Comparison of ENCODE assay signal across 9 cellular contexts in genomic region chr1:181179980-181180964, GRCh38.
DNase-seq lines count a peak whose midpoint lies in the region; ATAC-seq, FAIRE-seq and TF ChIP-seq lines count a peak whose summit lies in the region.
"Had no signal": no experiment of that assay in that cellular context is flagged by ENCODE, and none has a peak within 500 bp of the region (broad histone marks: within the 10 kb centered on the region; RNA-seq: fewer than 3 reads in every experiment).

No MANE protein-coding gene starts in this region.

- H3K4me1 Mint-ChIP-seq in astrocyte (ENCODE audit: low read depth, unreplicated experiment) = peaks cover 14% of the 10 kb centered on the region
- H3K4me1 Mint-ChIP-seq in stimulated activated effector memory CD8-positive, alpha-beta T cell treated with anti-CD3 and anti-CD28 coated beads, Interleukin-12 subunit alpha, Interleukin-12 subunit beta, amount 100 ng/mL, for 72 hours = peaks cover 9% of the 10 kb centered on the region

- peaks cover 5% of the 10 kb centered on the region; the same call in 1 of the 2 replicates for H3K27me3 ChIP-seq in SK-N-SH (ENCODE audit: insufficient read depth)
- peaks cover 9% of the 10 kb centered on the region for H3K27me3 ChIP-seq in astrocyte (ENCODE audit: insufficient read depth, low read length)

- H3K79me2 ChIP-seq in SK-N-SH (ENCODE audit: insufficient read depth) (no peaks in the 10 kb centered on the region), astrocyte (ENCODE audit: insufficient read depth, low read length) (no peaks in the 10 kb centered on the region)

- TF ChIP-seq RAD21 in SK-N-SH (IDR thresholded peaks at IDR 0.05; ENCODE audit: low read length) = no peak

- H3K36me3 ChIP-seq in SK-N-SH (replicated peaks in 1 of 2; ENCODE audit: control insufficient read depth in 1 of 2, insufficient read depth in 2 of 2, low read length in 1 of 2) (no peaks in the 10 kb centered on the region), astrocyte (ENCODE audit: insufficient read depth, low read length) (no peaks in the 10 kb centered on the region)
- H3K36me3 ChIP-seq: neutrophil had no signal

- no peaks in the 10 kb centered on the region for H3K9me2 ChIP-seq in SK-N-SH

- no peak overlapping the region for H3K9ac ChIP-seq in SK-N-SH
- no peak overlapping the region for H3K9ac ChIP-seq in astrocyte (ENCODE audit: low read length)

- H3K4me2 ChIP-seq in SK-N-SH = no peak overlapping the region
- H3K4me2 ChIP-seq in astrocyte (ENCODE audit: low read length) = peak overlapping the region; percentile 39

- WGBS in SK-N-SH (ENCODE audit: low lambda C conversion rate) = 83% methylated on average over 15 of the region's 15 CpGs

- POLR2A ChIA-PET in SK-N-SH (lab: Yijun Ruan, JAX) = no interaction called here

- H4K20me1 ChIP-seq in SK-N-SH (ENCODE audit: insufficient read depth) = no peaks in the 10 kb centered on the region
- H4K20me1 ChIP-seq in astrocyte (ENCODE audit: insufficient read depth, low read length) = no peaks in the 10 kb centered on the region

- TF ChIP-seq CTCF in SK-N-SH (IDR thresholded peaks at IDR 0.05) (no peak), astrocyte (IDR thresholded peaks at IDR 0.05; ENCODE audit: insufficient read depth, low read depth, low read length) (no peak)

- no peaks in the 10 kb centered on the region for H3K36me3 Mint-ChIP-seq in astrocyte (ENCODE audit: low read depth, unreplicated experiment)
- H3K36me3 Mint-ChIP-seq in stimulated activated effector memory CD8-positive, alpha-beta T cell treated with anti-CD3 and anti-CD28 coated beads, Interleukin-12 subunit alpha, Interleukin-12 subunit beta, amount 100 ng/mL, for 72 hours = no peaks in the 10 kb centered on the region

- H3K9me3 ChIP-seq in SK-N-SH (no peaks in the 10 kb centered on the region), astrocyte (ENCODE audit: insufficient read depth, low read depth, low read length) (no peaks in the 10 kb centered on the region)
- H3K9me3 ChIP-seq: neutrophil had no signal

- H3K4me1 ChIP-seq in SK-N-SH (ENCODE audit: control insufficient read depth in 1 of 2, insufficient read depth in 2 of 2, low read depth in 1 of 2, low read length in 1 of 2) = peaks cover 0 to 10% of the 10 kb centered on the region in 2 experiments; a peak in 2 of 4 replicates
- H3K4me1 ChIP-seq in astrocyte (ENCODE audit: insufficient read depth, low read length) = peaks cover 3% of the 10 kb centered on the region

- TF ChIP-seq EP300 in SK-N-SH (IDR thresholded peaks at IDR 0.05; ENCODE audit: borderline replicate concordance in 1 of 2, low read depth in 1 of 2, low read length in 1 of 2) = no peak

- H3F3A ChIP-seq in SK-N-SH (replicated peaks; ENCODE audit: insufficient read depth) = no peaks in the 10 kb centered on the region

- no peak for FAIRE-seq in astrocyte (lab: Jason Lieb, UNC)

- peak overlapping the region; percentile 83 for H3K27ac Mint-ChIP-seq in astrocyte (ENCODE audit: unreplicated experiment)
- no peak overlapping the region for H3K27ac Mint-ChIP-seq in stimulated activated effector memory CD8-positive, alpha-beta T cell treated with anti-CD3 and anti-CD28 coated beads, Interleukin-12 subunit alpha, Interleukin-12 subunit beta, amount 100 ng/mL, for 72 hours

- H2AFZ ChIP-seq in SK-N-SH (ENCODE audit: low read depth) = no peak overlapping the region
- H2AFZ ChIP-seq in astrocyte (ENCODE audit: low read depth, low read length) = no peak overlapping the region

- H3K4me3 ChIP-seq in SK-N-SH (ENCODE audit: low read depth in 2 of 2, low read length in 1 of 2) (no peak overlapping the region), astrocyte (ENCODE audit: insufficient read depth, low read depth, low read length) (no peak overlapping the region)

- H3K4me3 Mint-ChIP-seq in astrocyte (ENCODE audit: unreplicated experiment) = no peak overlapping the region
- no peak overlapping the region for H3K4me3 Mint-ChIP-seq in stimulated activated effector memory CD8-positive, alpha-beta T cell treated with anti-CD3 and anti-CD28 coated beads, Interleukin-12 subunit alpha, Interleukin-12 subunit beta, amount 100 ng/mL, for 72 hours

- no peak for DNase-seq in SK-N-SH
- peak; percentile 59 for DNase-seq in NCI-H774 (lab: John Stamatoyannopoulos, UW)
- DNase-seq in astrocyte (ENCODE audit: low read depth) = peak; percentile 58
- peak; percentile 70 for DNase-seq in inferior parietal cortex (ENCODE audit: extremely low spot score)
- no peak for DNase-seq in stimulated activated effector memory CD8-positive, alpha-beta T cell treated with anti-CD3 and anti-CD28 coated beads, Interleukin-12 subunit alpha, Interleukin-12 subunit beta, amount 100 ng/mL, for 72 hours (ENCODE audit: low spot score in 2 of 2)

- H3K27me3 Mint-ChIP-seq in astrocyte (ENCODE audit: low read depth, unreplicated experiment) = peaks cover 33% of the 10 kb centered on the region

- CTCF ChIA-PET in SK-N-SH (lab: Yijun Ruan, JAX) = interaction anchor here (0.9 to 4.3 kb wide), 4 partner anchors 9 to 245 kb away, joined by 3 to 26 read pairs (median 4); no protein-coding TSS in a partner anchor

- ATAC-seq in SK-N-SH treated with all-trans-retinoic acid at 6 μM for 48 hours (peak; percentile 22; the same call in 1 of the 3 replicates), GM21515 (IDR thresholded peaks at IDR 0.05; ENCODE audit: unreplicated experiment) (no peak), GM18868 (IDR thresholded peaks at IDR 0.05; ENCODE audit: unreplicated experiment) (no peak)
- peak; percentile 57 for ATAC-seq in stimulated activated effector memory CD8-positive, alpha-beta T cell treated with anti-CD3 and anti-CD28 coated beads, Interleukin-12 subunit alpha, Interleukin-12 subunit beta, amount 100 ng/mL, for 72 hours

- no peaks in the 10 kb centered on the region for H3K9me3 Mint-ChIP-seq in astrocyte (ENCODE audit: unreplicated experiment)
- H3K9me3 Mint-ChIP-seq in stimulated activated effector memory CD8-positive, alpha-beta T cell treated with anti-CD3 and anti-CD28 coated beads, Interleukin-12 subunit alpha, Interleukin-12 subunit beta, amount 100 ng/mL, for 72 hours = no peaks in the 10 kb centered on the region

- H3K27ac ChIP-seq in SK-N-SH (ENCODE audit: low read depth in 2 of 2, low read length in 1 of 2) = no peak overlapping the region
- H3K27ac ChIP-seq in astrocyte (ENCODE audit: low read depth, low read length) = no peak overlapping the region
- H3K27ac ChIP-seq: neutrophil had no signal

TF ChIP-seq in SK-N-SH treated with all-trans-retinoic acid at 6 μM for 48 hours, 23 proteins besides CTCF, POLR2A, EP300 and RAD21:
- TF ChIP-seq TCF4 (CRISPR knock-in tag; IDR thresholded peaks at IDR 0.05; ENCODE audit: borderline replicate concordance) (no peak), ARNTL (CRISPR knock-in tag; IDR thresholded peaks at IDR 0.05; ENCODE audit: borderline replicate concordance, low read depth) (no peak)

TF ChIP-seq in SK-N-SH, 30 proteins besides CTCF, POLR2A, EP300 and RAD21:
- TF ChIP-seq MXI1 (IDR thresholded peaks at IDR 0.05; ENCODE audit: low read depth, low read length) (no peak), NRF1 (IDR thresholded peaks at IDR 0.05; ENCODE audit: low read depth, low read length) (no peak), JUND (IDR thresholded peaks at IDR 0.05) (no peak), NFIC (IDR thresholded peaks at IDR 0.05; ENCODE audit: borderline replicate concordance) (no peak), POLR2AphosphoS5 (IDR thresholded peaks at IDR 0.05; ENCODE audit: low read depth, low read length) (no peak), FOXM1 (IDR thresholded peaks at IDR 0.05; ENCODE audit: low read depth) (no peak), REST (IDR thresholded peaks at IDR 0.05; ENCODE audit: low read depth, low read length) (no peak), SIN3A (IDR thresholded peaks at IDR 0.05; ENCODE audit: borderline replicate concordance, low read depth, low read length) (no peak), RFX5 (IDR thresholded peaks at IDR 0.05; ENCODE audit: low read length) (no peak), TEAD4 (IDR thresholded peaks at IDR 0.05; ENCODE audit: borderline replicate concordance, insufficient read depth) (no peak), PBX3 (IDR thresholded peaks at IDR 0.05) (no peak), EZH2phosphoT487 (IDR thresholded peaks at IDR 0.05; ENCODE audit: borderline replicate concordance, low read depth) (no peak), FOXJ3 (CRISPR knock-in tag; IDR thresholded peaks at IDR 0.05) (no peak), CHD2 (IDR thresholded peaks at IDR 0.05; ENCODE audit: low read length, partially characterized antibody) (no peak)

Comparison
In these comparisons a context has a peak if more than half of its experiments do, and no peak if none do; other contexts are left out.
1. ATAC-seq: peak in SK-N-SH treated with all-trans-retinoic acid at 6 μM for 48 hours (single experiment) and stimulated activated effector memory CD8-positive, alpha-beta T cell treated with anti-CD3 and anti-CD28 coated beads, Interleukin-12 subunit alpha, Interleukin-12 subunit beta, amount 100 ng/mL, for 72 hours (single experiment); none in GM21515 (single experiment) and GM18868 (single experiment).
2. DNase-seq: peak in NCI-H774 (single experiment), astrocyte (single experiment) and inferior parietal cortex (single experiment); none in SK-N-SH (single experiment) and stimulated activated effector memory CD8-positive, alpha-beta T cell treated with anti-CD3 and anti-CD28 coated beads, Interleukin-12 subunit alpha, Interleukin-12 subunit beta, amount 100 ng/mL, for 72 hours (0 of 2).